Comparison of ENCODE assay signal across 23 cellular contexts in the genomic region with DNA sequence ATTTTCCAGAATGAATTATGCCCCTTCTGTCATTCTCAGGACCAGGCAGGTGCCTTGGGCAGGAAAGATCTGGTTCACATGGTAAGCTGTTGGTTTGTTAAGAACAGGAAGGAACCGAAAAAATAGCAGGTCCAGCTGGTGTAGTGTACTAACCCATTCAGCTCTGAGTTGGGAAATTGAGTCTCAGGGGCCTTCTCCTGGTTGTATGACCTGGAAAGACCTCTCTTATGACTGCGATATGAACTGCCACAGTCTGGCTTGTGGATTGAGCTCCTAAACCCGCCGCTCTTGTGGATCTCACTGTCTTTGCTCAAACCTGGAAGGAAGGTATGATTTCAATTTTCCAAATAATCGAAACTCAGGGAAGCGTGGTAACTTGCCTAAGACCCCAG. TPM values are rescaled to one million over a fixed set of nuclear protein-coding genes. Genes with fewer than 3 reads are reported as not detected.
DNase-seq lines count a peak whose midpoint lies in the region; ATAC-seq and TF ChIP-seq lines count a peak whose summit lies in the region.
"Had no signal": no experiment of that assay in that cellular context is flagged by ENCODE, and none has a peak within 500 bp of the region (broad histone marks: within the 10 kb centered on the region; RNA-seq: fewer than 3 reads in every experiment).

No MANE protein-coding gene starts in this region.

- H3K4me3 Mint-ChIP-seq in neural progenitor cell: no peak overlapping the region
- no peak overlapping the region for H3K4me3 Mint-ChIP-seq in stimulated activated memory B cell treated with anti-CD40 and anti-IgM and Interleukin-4, amounts not matched to agents 10 μg/mL and 1 μg/mL and 100 μg/mL, for 72 hours
- H3K4me3 Mint-ChIP-seq in activated naive CD8-positive, alpha-beta T cell treated with anti-CD3 and anti-CD28 coated beads, Interleukin-2, amount 50 U/mL, for 24 hours: no peak overlapping the region
- H3K4me3 Mint-ChIP-seq: CD4-positive, alpha-beta memory T cell had no signal

- TF ChIP-seq CTCF in right atrium auricular region (IDR thresholded peaks at IDR 0.05) (no peak), coronary artery (IDR thresholded peaks at IDR 0.05) (no peak), neural progenitor cell (IDR thresholded peaks at IDR 0.05) (no peak)

- no peak for DNase-seq in Right ventricle myocardium superior
- DNase-seq in right atrium auricular region (ENCODE audit: low spot score): no peak
- DNase-seq in coronary artery (ENCODE audit: low spot score): peak; percentile 17
- DNase-seq in neural progenitor cell (ENCODE audit: low spot score): no peak
- no peak for DNase-seq in activated naive CD8-positive, alpha-beta T cell treated with anti-CD3 and anti-CD28 coated beads, Interleukin-2, amount 50 U/mL, for 24 hours
- DNase-seq: 8988T; ACHN; AML-193; BE2C; Calu3; CD4-positive, alpha-beta memory T cell; COR-L47; DMS53; DMS79 treated with DMSO at 0.1 percent for 48 hours; GF-D8; GOT3; HCEC 1CT had no signal

- H3K4me1 Mint-ChIP-seq in neural progenitor cell: peaks cover under 1% of the 10 kb centered on the region
- H3K4me1 Mint-ChIP-seq in stimulated activated memory B cell treated with anti-CD40 and anti-IgM and Interleukin-4, amounts not matched to agents 10 μg/mL and 1 μg/mL and 100 μg/mL, for 72 hours: no peaks in the 10 kb centered on the region
- H3K4me1 Mint-ChIP-seq in activated naive CD8-positive, alpha-beta T cell treated with anti-CD3 and anti-CD28 coated beads, Interleukin-2, amount 50 U/mL, for 24 hours: no peaks in the 10 kb centered on the region
- H3K4me1 Mint-ChIP-seq: CD4-positive, alpha-beta memory T cell had no signal

- H3K27me3 ChIP-seq in right atrium auricular region (no peaks in the 10 kb centered on the region), neural progenitor cell (peaks cover 21% of the 10 kb centered on the region)
- H3K27me3 ChIP-seq: BE2C; BLaER1 treated with 17β-estradiol and CSF1 and Interleukin-3, amounts not matched to agents 10 nM and 100 nM had no signal

- H3F3A ChIP-seq in neural progenitor cell (ENCODE audit: low read depth): no peaks in the 10 kb centered on the region

- H3K27ac ChIP-seq in right atrium auricular region (no peak overlapping the region), coronary artery (no peak overlapping the region), neural progenitor cell (no peak overlapping the region)
- H3K27ac ChIP-seq: A549; BLaER1 treated with 17β-estradiol and CSF1 and Interleukin-3, amounts not matched to agents 10 nM and 100 nM had no signal

- H3K9ac ChIP-seq in neural progenitor cell: no peak overlapping the region
- H3K9ac ChIP-seq: BLaER1 treated with 17β-estradiol and CSF1 and Interleukin-3, amounts not matched to agents 10 nM and 100 nM had no signal

- ATAC-seq in Right ventricle myocardium superior (ENCODE audit: poor library complexity): peak; percentile 60
- ATAC-seq in stimulated activated memory B cell treated with anti-CD40 and anti-IgM and Interleukin-4, amounts not matched to agents 10 μg/mL and 1 μg/mL and 100 μg/mL, for 72 hours: no peak
- no peak for ATAC-seq in activated naive CD8-positive, alpha-beta T cell treated with anti-CD3 and anti-CD28 coated beads, Interleukin-2, amount 50 U/mL, for 24 hours
- ATAC-seq: A549 had no signal

- H3K27me3 Mint-ChIP-seq in neural progenitor cell (ENCODE audit: insufficient read depth, low read depth): peaks cover 10% of the 10 kb centered on the region
- peaks cover 30% of the 10 kb centered on the region for H3K27me3 Mint-ChIP-seq in stimulated activated memory B cell treated with anti-CD40 and anti-IgM and Interleukin-4, amounts not matched to agents 10 μg/mL and 1 μg/mL and 100 μg/mL, for 72 hours
- H3K27me3 Mint-ChIP-seq in activated naive CD8-positive, alpha-beta T cell treated with anti-CD3 and anti-CD28 coated beads, Interleukin-2, amount 50 U/mL, for 24 hours: peaks cover 19% of the 10 kb centered on the region

- H3K9me3 Mint-ChIP-seq in neural progenitor cell: no peaks in the 10 kb centered on the region
- H3K9me3 Mint-ChIP-seq in stimulated activated memory B cell treated with anti-CD40 and anti-IgM and Interleukin-4, amounts not matched to agents 10 μg/mL and 1 μg/mL and 100 μg/mL, for 72 hours: no peaks in the 10 kb centered on the region
- no peaks in the 10 kb centered on the region for H3K9me3 Mint-ChIP-seq in activated naive CD8-positive, alpha-beta T cell treated with anti-CD3 and anti-CD28 coated beads, Interleukin-2, amount 50 U/mL, for 24 hours

- no peaks in the 10 kb centered on the region for H3K4me1 ChIP-seq in right atrium auricular region
- peaks cover 4% of the 10 kb centered on the region for H3K4me1 ChIP-seq in neural progenitor cell
- H3K4me1 ChIP-seq: A549; BE2C; BLaER1 treated with 17β-estradiol and CSF1 and Interleukin-3, amounts not matched to agents 10 nM and 100 nM had no signal

- H3K9me3 ChIP-seq in right atrium auricular region: no peaks in the 10 kb centered on the region
- H3K9me3 ChIP-seq in neural progenitor cell (ENCODE audit: low read depth): no peaks in the 10 kb centered on the region
- H3K9me3 ChIP-seq: A549, BE2C had no signal

- H3K79me2 ChIP-seq in neural progenitor cell (ENCODE audit: low read depth): no peaks in the 10 kb centered on the region

- no peak overlapping the region for H3K4me2 ChIP-seq in neural progenitor cell
- H3K4me2 ChIP-seq: A549; BLaER1 treated with 17β-estradiol and CSF1 and Interleukin-3, amounts not matched to agents 10 nM and 100 nM had no signal

- H4K20me1 ChIP-seq in neural progenitor cell (ENCODE audit: low read depth): no peaks in the 10 kb centered on the region
- H4K20me1 ChIP-seq: BLaER1 treated with 17β-estradiol and CSF1 and Interleukin-3, amounts not matched to agents 10 nM and 100 nM had no signal

- H3K4me3 ChIP-seq in right atrium auricular region (no peak overlapping the region), coronary artery (no peak overlapping the region), neural progenitor cell (no peak overlapping the region)
- H3K4me3 ChIP-seq: A549; BLaER1 treated with 17β-estradiol and CSF1 and Interleukin-3, amounts not matched to agents 10 nM and 100 nM had no signal

- H3K36me3 ChIP-seq in right atrium auricular region (no peaks in the 10 kb centered on the region), neural progenitor cell (no peaks in the 10 kb centered on the region)
- H3K36me3 ChIP-seq: BE2C; BLaER1 treated with 17β-estradiol and CSF1 and Interleukin-3, amounts not matched to agents 10 nM and 100 nM had no signal

- peak overlapping the region; percentile 11 for H2AFZ ChIP-seq in neural progenitor cell (replicated peaks)

- intact Hi-C loops in Right ventricle myocardium superior (cut with DNase I): no loop called here

- H3K27ac Mint-ChIP-seq in neural progenitor cell: no peak overlapping the region
- H3K27ac Mint-ChIP-seq in stimulated activated memory B cell treated with anti-CD40 and anti-IgM and Interleukin-4, amounts not matched to agents 10 μg/mL and 1 μg/mL and 100 μg/mL, for 72 hours: no peak overlapping the region
- no peak overlapping the region for H3K27ac Mint-ChIP-seq in activated naive CD8-positive, alpha-beta T cell treated with anti-CD3 and anti-CD28 coated beads, Interleukin-2, amount 50 U/mL, for 24 hours
- H3K27ac Mint-ChIP-seq: CD4-positive, alpha-beta memory T cell had no signal

- H3K36me3 Mint-ChIP-seq in neural progenitor cell: no peaks in the 10 kb centered on the region
- no peaks in the 10 kb centered on the region for H3K36me3 Mint-ChIP-seq in stimulated activated memory B cell treated with anti-CD40 and anti-IgM and Interleukin-4, amounts not matched to agents 10 μg/mL and 1 μg/mL and 100 μg/mL, for 72 hours
- no peaks in the 10 kb centered on the region for H3K36me3 Mint-ChIP-seq in activated naive CD8-positive, alpha-beta T cell treated with anti-CD3 and anti-CD28 coated beads, Interleukin-2, amount 50 U/mL, for 24 hours (ENCODE audit: low read depth)
- H3K36me3 Mint-ChIP-seq: CD4-positive, alpha-beta memory T cell had no signal

RNA-seq across cellular contexts. Expression of a gene that starts 4.5 kb away (rescaled TPM):
- total RNA-seq in Right ventricle myocardium superior: 0.13 TPM
- not detected for total RNA-seq in right atrium auricular region
- total RNA-seq in neural progenitor cell (ENCODE audit: low replicate concordance): not detected in 2 replicates
- total RNA-seq: Calu3; CD4-positive, alpha-beta memory T cell; Daoy; G401; H7 had no signal

RNA-seq across cellular contexts. Expression of a gene that starts 8.1 kb away (rescaled TPM):
- total RNA-seq in Right ventricle myocardium superior (1.7 TPM), right atrium auricular region (not detected), neural progenitor cell (ENCODE audit: low replicate concordance) (0.71 and 1.9 TPM in 2 replicates)
- total RNA-seq: Calu3; CD4-positive, alpha-beta memory T cell; Daoy; G401; H7 had no signal

RNA-seq across cellular contexts. Expression of a gene that starts 11.5 kb away (rescaled TPM):
- total RNA-seq in Right ventricle myocardium superior: not detected
- not detected for total RNA-seq in right atrium auricular region
- not detected in 2 replicates for total RNA-seq in neural progenitor cell (ENCODE audit: low replicate concordance)
- total RNA-seq: Calu3; CD4-positive, alpha-beta memory T cell; Daoy; G401; H7 had no signal

RNA-seq across cellular contexts. Expression of a gene that starts 42.5 kb away (rescaled TPM):
- 0.32 TPM for total RNA-seq in Right ventricle myocardium superior
- 1 to 10 TPM in 1 of 2 donors, under 1 TPM in 1; 0.55 to 1.6 TPM for total RNA-seq in right atrium auricular region
- 1.4 and 2.7 TPM in 2 replicates for total RNA-seq in neural progenitor cell (ENCODE audit: low replicate concordance)
- total RNA-seq: Calu3, Daoy, G401 had no signal
